Comparison of ENCODE assay signal across 8 cellular contexts in the genomic region with DNA sequence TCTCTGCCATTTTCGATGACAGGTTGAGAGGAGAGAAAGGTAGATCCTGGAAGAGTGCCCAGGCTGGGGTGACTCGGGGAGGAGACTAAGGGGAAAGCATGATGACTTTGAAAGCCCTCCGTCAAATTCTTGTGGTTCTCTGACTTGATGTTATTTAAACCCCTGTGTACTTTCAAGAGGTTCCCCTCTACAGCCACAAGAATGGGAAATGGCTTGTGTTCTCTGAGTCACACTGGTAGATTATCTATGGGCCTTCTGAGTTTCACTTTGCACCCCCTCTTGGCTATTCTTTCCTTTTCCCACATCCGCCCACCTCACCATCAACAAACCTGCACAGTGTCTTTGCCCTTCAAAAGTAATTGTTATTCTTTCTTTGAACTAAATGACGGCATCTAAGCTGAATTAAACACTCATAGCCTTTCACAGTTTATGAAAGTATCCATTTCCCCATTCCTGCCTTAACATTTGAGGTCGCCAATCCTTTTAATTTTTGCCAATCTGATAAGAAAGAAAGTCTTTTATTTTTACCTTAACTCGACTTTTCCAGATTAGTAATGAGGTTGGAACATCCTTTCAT. TPM values are rescaled to one million over a fixed set of nuclear protein-coding genes. Genes with fewer than 3 reads are reported as not detected.
A peak's percentile ranks its signal among the peaks of the same experiment; 100 is the strongest.
DNase-seq lines count a peak whose midpoint lies in the region; ATAC-seq and TF ChIP-seq lines count a peak whose summit lies in the region.

No MANE protein-coding gene starts in this region.

- peak overlapping the region; percentile 29 to 77 (median 58) for H3K4me3 Mint-ChIP-seq in naive thymus-derived CD4-positive, alpha-beta T cell

- H3K4me2 ChIP-seq in PC-9 = peak overlapping the region; percentile 49

- DNase-seq in PC-9 = peak; percentile 85 to 98
- DNase-seq in activated effector memory CD4-positive, alpha-beta T cell treated with Interleukin-2 at 50 U/mL for 16 hours = peak; percentile 36
- DNase-seq in naive thymus-derived CD4-positive, alpha-beta T cell = peak in 8 of 9 donors; percentile 31 to 69 (median 53)
- no peak for DNase-seq in NCI-H187 (lab: John Stamatoyannopoulos, UW)
- no peak for DNase-seq in cerebellum (ENCODE audit: low spot score)
- DNase-seq in retina = no peak

- H3K27me3 Mint-ChIP-seq in naive thymus-derived CD4-positive, alpha-beta T cell = peaks cover 0 to 1% (median 0%) of the 10 kb centered on the region in 5 donors

- intact Hi-C loops in PC-9 (cut with micrococcal nuclease; ENCODE audit: unreplicated experiment) = loop anchor here (1.0 to 5.0 kb wide), 2 partner anchors 95 to 854 kb away; no protein-coding TSS in a partner anchor
- intact Hi-C loops in naive thymus-derived CD4-positive, alpha-beta T cell (cut with micrococcal nuclease) = loop anchor here (1.0 to 10.0 kb wide), 4 partner anchors 24 to 86 kb away; a partner anchor contains a TSS

- H4K20me1 ChIP-seq in PC-9 (ENCODE audit: insufficient read depth) = no peaks in the 10 kb centered on the region

- H3K4me1 ChIP-seq in PC-9 (replicated peaks; ENCODE audit: insufficient read depth) = peaks cover 35% of the 10 kb centered on the region
- H3K4me1 ChIP-seq in naive thymus-derived CD4-positive, alpha-beta T cell (ENCODE audit: control insufficient read depth in 2 of 2, insufficient read depth in 2 of 2, low read length in 2 of 2) = peaks cover 34 to 47% of the 10 kb centered on the region in 2 donors

- no peaks in the 10 kb centered on the region for H3K36me3 ChIP-seq in PC-9 (ENCODE audit: low read depth)
- no peaks in the 10 kb centered on the region for H3K36me3 ChIP-seq in naive thymus-derived CD4-positive, alpha-beta T cell (ENCODE audit: control insufficient read depth in 2 of 3, insufficient read depth in 3 of 3, low read length in 3 of 3)

- H3K9me2 ChIP-seq in PC-9 (ENCODE audit: insufficient read depth) = no peaks in the 10 kb centered on the region

- H3K27ac ChIP-seq in PC-9 = peak overlapping the region; percentile 70
- H3K27ac ChIP-seq in naive thymus-derived CD4-positive, alpha-beta T cell (ENCODE audit: low read depth, low read length) = no peak overlapping the region

- no peaks in the 10 kb centered on the region for H3K9me3 ChIP-seq in PC-9 (ENCODE audit: insufficient read depth, low read depth)
- H3K9me3 ChIP-seq in naive thymus-derived CD4-positive, alpha-beta T cell (ENCODE audit: control insufficient read depth in 2 of 3, low read length in 3 of 3) = no peaks in the 10 kb centered on the region

- CTCF ChIA-PET in PC-9 (lab: Charles Lee) = no interaction called here
- CTCF ChIA-PET in naive thymus-derived CD4-positive, alpha-beta T cell (lab: Charles Lee) = interaction anchor here (1.0 kb wide), 1 partner anchor 19 kb away, joined by 3 read pairs; no protein-coding TSS in a partner anchor

- peaks cover 25% of the 10 kb centered on the region for H3F3A ChIP-seq in PC-9 (ENCODE audit: insufficient read depth, low read depth)

- H3K36me3 Mint-ChIP-seq in naive thymus-derived CD4-positive, alpha-beta T cell = peaks cover 0 to 2% (median 0%) of the 10 kb centered on the region in 5 donors

- no peaks in the 10 kb centered on the region for H3K79me2 ChIP-seq in PC-9 (ENCODE audit: low read depth)

- peak overlapping the region; percentile 0; the same call in 1 of the 2 replicates for H3K4me3 ChIP-seq in PC-9
- H3K4me3 ChIP-seq in naive thymus-derived CD4-positive, alpha-beta T cell (ENCODE audit: low read length) = no peak overlapping the region

- TF ChIP-seq CTCF in PC-9 (conservative IDR thresholded peaks at IDR 0.05) = no peak

- peaks cover 0 to 2% (median 0%) of the 10 kb centered on the region in 11 donors for H3K9me3 Mint-ChIP-seq in naive thymus-derived CD4-positive, alpha-beta T cell

- H2AFZ ChIP-seq in PC-9 = no peak overlapping the region

- ATAC-seq in GM18907 (IDR thresholded peaks at IDR 0.05; ENCODE audit: unreplicated experiment) = peak; percentile 55
- peak; percentile 50 for ATAC-seq in HG03064 (IDR thresholded peaks at IDR 0.05; ENCODE audit: low read depth, unreplicated experiment)
- peak; percentile 82 for ATAC-seq in naive thymus-derived CD4-positive, alpha-beta T cell

- peak overlapping the region; percentile 18 to 84 (median 61) for H3K27ac Mint-ChIP-seq in naive thymus-derived CD4-positive, alpha-beta T cell

- POLR2A ChIA-PET in PC-9 (lab: Charles Lee; ENCODE audit: unreplicated experiment) = interaction anchor here (0.6 kb wide), 1 partner anchor 68 kb away, joined by 4 read pairs; no protein-coding TSS in a partner anchor
- POLR2A ChIA-PET in naive thymus-derived CD4-positive, alpha-beta T cell (lab: Charles Lee) = interaction anchor here (0.7 to 1.0 kb wide), 3 partner anchors 11 to 135 kb away, joined by 3 to 4 read pairs (median 3); no protein-coding TSS in a partner anchor

- H3K4me1 Mint-ChIP-seq in naive thymus-derived CD4-positive, alpha-beta T cell = peaks cover 46 to 55% (median 48%) of the 10 kb centered on the region in 7 donors

- H3K27me3 ChIP-seq in PC-9 (ENCODE audit: insufficient read depth, low read depth) = no peaks in the 10 kb centered on the region
- no peaks in the 10 kb centered on the region for H3K27me3 ChIP-seq in naive thymus-derived CD4-positive, alpha-beta T cell (ENCODE audit: control insufficient read depth in 2 of 2, insufficient read depth in 2 of 2, low read length in 2 of 2)

- BruUV-seq in PC-9 (replicated peaks; lab: Mats Ljungman, UMichigan) = no TSS peak

RNA-seq across cellular contexts. Expression of a gene that starts 24.1 kb away (rescaled TPM):
- total RNA-seq in PC-9 (2021) = not detected in 2 replicates
- 100 to 1,000 TPM in 2 of 5 experiments, 10 to 100 TPM in 2, 1 to 10 TPM in 1; 8.1 to 198 (median 30.7) TPM for total RNA-seq in naive thymus-derived CD4-positive, alpha-beta T cell
- 10 to 100 TPM; 19.3 to 27.6 TPM for polyA plus RNA-seq in naive thymus-derived CD4-positive, alpha-beta T cell
- not detected for total RNA-seq in cerebellum

Comparison
In these comparisons a context has a peak if more than half of its experiments do, and no peak if none do; other contexts are left out.
1. DNase-seq: peak in PC-9 (2 of 2), activated effector memory CD4-positive, alpha-beta T cell treated with Interleukin-2 at 50 U/mL for 16 hours (single experiment) and naive thymus-derived CD4-positive, alpha-beta T cell (8 of 9); none in NCI-H187 (0 of 2), cerebellum (single experiment) and retina (single experiment).
2. Peak in every context shown above with its lines, with median percentiles within 50 percentile points of each other: ATAC-seq.